ENCODE assay signal across 6 cellular contexts in the genomic region with DNA sequence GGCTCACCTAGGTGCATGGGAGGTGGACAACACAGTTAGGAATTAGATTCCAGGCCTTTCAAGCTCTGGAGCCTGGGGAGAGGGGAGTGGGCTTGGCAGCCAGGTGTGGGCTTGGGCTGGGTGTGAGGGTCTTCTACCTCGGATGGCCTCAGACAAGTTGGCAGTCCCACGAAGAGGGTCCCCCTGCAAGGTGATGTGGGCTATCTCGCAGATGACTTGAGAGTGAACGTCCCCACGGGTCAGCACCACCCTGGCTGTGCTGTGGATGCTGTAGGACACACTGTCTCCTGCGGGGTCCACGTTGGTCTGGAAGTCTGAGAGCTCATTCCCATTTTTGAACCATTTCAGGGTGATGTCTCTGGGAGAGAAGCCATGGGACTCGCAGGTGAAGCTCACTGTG. TPM values are rescaled to one million over a fixed set of nuclear protein-coding genes. Genes with fewer than 3 reads are reported as not detected.
"Had no signal": no experiment of that assay in that cellular context is flagged by ENCODE, and none has a peak within 500 bp of the region (broad histone marks: within the 10 kb centered on the region; RNA-seq: fewer than 3 reads in every experiment).

No MANE protein-coding gene starts in this region.

RNA-seq across cellular contexts. Expression of gene SIRPD, which starts 14.1 kb away (rescaled TPM):
- total RNA-seq: HepG2, HT1080, IMR-90, Peyer's patch, Right ventricle myocardium inferior, SJCRH30 had no signal

RNA-seq across cellular contexts. Expression of gene SIRPB1, which starts 48.2 kb away (rescaled TPM):
- total RNA-seq: SJCRH30 had no signal
